ENCODE assay signal across 13 cellular contexts in genomic region chr4:7936963-7937362, GRCh38. TPM values are rescaled to one million over a fixed set of nuclear protein-coding genes. Genes with fewer than 3 reads are reported as not detected.
A peak's percentile ranks its signal among the peaks of the same experiment; 100 is the strongest.
DNase-seq lines count a peak whose midpoint lies in the region; TF ChIP-seq lines count a peak whose summit lies in the region.
"Had no signal": no experiment of that assay in that cellular context is flagged by ENCODE, and none has a peak within 500 bp of the region (broad histone marks: within the 10 kb centered on the region; RNA-seq: fewer than 3 reads in every experiment).

No MANE protein-coding gene starts in this region.

- TF ChIP-seq CTCF in astrocyte of the cerebellum (IDR thresholded peaks at IDR 0.05; ENCODE audit: low read depth, low read length, missing control alignments), result no peak
- TF ChIP-seq CTCF in ovary (IDR thresholded peaks at IDR 0.05), result no peak

- WGBS in ovary, 3 donors, result 78 to 87% (median 80%) methylated on average over 1 of the region's 1 CpG

- H3K36me3 ChIP-seq in ACC112 (ENCODE audit: insufficient read depth, low read length) (peaks cover 5% of the 10 kb centered on the region; the same call in 1 of the 2 replicates), muscle layer of duodenum (ENCODE audit: control insufficient read depth in 1 of 2, insufficient read depth in 2 of 2, low read length in 2 of 2) (no peaks in the 10 kb centered on the region), ovary (no peaks in the 10 kb centered on the region)
- H3K36me3 ChIP-seq: breast epithelium had no signal

- no peaks in the 10 kb centered on the region for H3K9me3 ChIP-seq in muscle layer of duodenum (ENCODE audit: control insufficient read depth in 1 of 2, low read length in 2 of 2)
- no peaks in the 10 kb centered on the region for H3K9me3 ChIP-seq in ovary
- H3K9me3 ChIP-seq: breast epithelium, mucosa of descending colon had no signal

- H3K79me2 ChIP-seq in ACC112 (ENCODE audit: control insufficient read depth, insufficient read depth, low read length, unreplicated experiment), result peaks cover 76% of the 10 kb centered on the region

- intact Hi-C loops in ovary (cut with DNase I), result loop anchor here in 1 of 4 donors (10.0 kb wide), 1 partner anchor 132 kb away; no protein-coding TSS in a partner anchor

- H3K27me3 ChIP-seq in ACC112 (ENCODE audit: insufficient read depth, low read length) (no peaks in the 10 kb centered on the region), muscle layer of duodenum (ENCODE audit: low read depth, low read length) (no peaks in the 10 kb centered on the region), ovary (no peaks in the 10 kb centered on the region)
- H3K27me3 ChIP-seq: breast epithelium had no signal

- H2AFZ ChIP-seq in ACC112 (ENCODE audit: low read length, unreplicated experiment), result peak overlapping the region; percentile 16

- H3K4me3 ChIP-seq in ACC112 (ENCODE audit: low read depth, low read length), result peak overlapping the region; percentile 83
- peak overlapping the region; percentile 93 for H3K4me3 ChIP-seq in astrocyte of the cerebellum (ENCODE audit: low read depth, low read length)
- peak overlapping the region in 1 of 2 donors; percentile 89 for H3K4me3 ChIP-seq in muscle layer of duodenum (ENCODE audit: low read depth in 1 of 2, low read length in 2 of 2)
- no peak overlapping the region for H3K4me3 ChIP-seq in ovary
- H3K4me3 ChIP-seq: mucosa of descending colon had no signal

- H3K4me1 ChIP-seq in ACC112 (ENCODE audit: control insufficient read depth, insufficient read depth, low read length, unreplicated experiment) (peaks cover 46% of the 10 kb centered on the region), muscle layer of duodenum (ENCODE audit: control insufficient read depth in 1 of 2, insufficient read depth in 2 of 2, low read length in 2 of 2) (peaks cover 5 to 30% of the 10 kb centered on the region in 2 donors), ovary (ENCODE audit: insufficient read depth) (peaks cover 3% of the 10 kb centered on the region)
- H3K4me1 ChIP-seq: breast epithelium had no signal

- H3K27ac ChIP-seq in ACC112 (ENCODE audit: low read depth, low read length) (peak overlapping the region; percentile 61), muscle layer of duodenum (ENCODE audit: low read length) (peak overlapping the region; percentile 23), ovary (no peak overlapping the region)
- H3K27ac ChIP-seq: breast epithelium had no signal

- DNase-seq in DMS79 treated with DMSO at 0.1 percent for 48 hours (lab: John Stamatoyannopoulos, UW) (peak; percentile 31), astrocyte of the cerebellum (ENCODE audit: low read depth) (no peak), ovary (no peak), G401 (ENCODE audit: low spot score) (no peak), SK-N-DZ (ENCODE audit: low spot score) (no peak), erythroblast (lab: John Stamatoyannopoulos, UW) (no peak)
- DNase-seq: activated CD8-positive, alpha-beta memory T cell treated with anti-CD3 and anti-CD28 coated beads, Interleukin-2, amount 50 U/mL, for 4 hours; mucosa of descending colon; NCI-H526; T-helper 1 cell had no signal

- no peak for TF ChIP-seq EP300 in ovary (IDR thresholded peaks at IDR 0.05)

- in situ Hi-C loops in astrocyte of the cerebellum (cut with HindIII; ENCODE audit: low sequenced_read_pairs), result loop anchor here (5.0 kb wide), 1 partner anchor 95 kb away; no protein-coding TSS in a partner anchor
- in situ Hi-C loops in G401 (cut with HindIII; ENCODE audit: low sequenced_read_pairs), result no loop called here

- TF ChIP-seq POLR2A in ovary (IDR thresholded peaks at IDR 0.05) (no peak), erythroblast (IDR thresholded peaks at IDR 0.05; ENCODE audit: low read length) (no peak)

RNA-seq across cellular contexts. Expression of gene AFAP1, which starts 2.7 kb away (rescaled TPM):
- total RNA-seq in ovary, result 10 to 100 TPM in 6 of 7 donors, 1 to 10 TPM in 1; 8.6 to 42.3 (median 24.5) TPM
- 10 to 100 TPM; 11.4 to 16.6 TPM for polyA plus RNA-seq in ovary
- total RNA-seq in G401 (2014; rRNA removed; shearing (Covaris generic)), result 3.9 and 6.0 TPM in 2 replicates
- 20.4 and 24.0 TPM in 2 replicates for polyA plus RNA-seq in SK-N-DZ (2014; cell fraction: cytosol; rRNA removed)
- 17.3 and 27.1 TPM in 2 replicates for polyA plus RNA-seq in SK-N-DZ (2014; cell fraction: nucleus; rRNA removed)

Comparison
In these comparisons a context has a peak if more than half of its experiments do, and no peak if none do; other contexts are left out.
1. H3K27ac ChIP-seq: peak in ACC112 (single experiment) and muscle layer of duodenum (single experiment); none in ovary (0 of 2).